ENCODE assay signal across 10 cellular contexts in genomic region chr14:68124885-68125731, GRCh38.
DNase-seq lines count a peak whose midpoint lies in the region; ATAC-seq and TF ChIP-seq lines count a peak whose summit lies in the region.
"Had no signal": no experiment of that assay in that cellular context is flagged by ENCODE, and none has a peak within 500 bp of the region (broad histone marks: within the 10 kb centered on the region; RNA-seq: fewer than 3 reads in every experiment).

No MANE protein-coding gene starts in this region.

- peaks cover 6% of the 10 kb centered on the region for H3K36me3 Mint-ChIP-seq in progenitor cell of endocrine pancreas (ENCODE audit: insufficient read depth)

- DNase-seq in GM04504 (ENCODE audit: low read depth) (peak; percentile 59), SJCRH30 (peak in 1 of 2 experiments; percentile 26), fibroblast of gingiva (ENCODE audit: low read depth) (peak; percentile 75), progenitor cell of endocrine pancreas (ENCODE audit: low spot score, unreplicated experiment) (no peak), NCI-H446 treated with DMSO at 0.1 percent for 48 hours (lab: John Stamatoyannopoulos, UW) (no peak), G401 (ENCODE audit: low spot score) (no peak), Right ventricle myocardium superior (no peak)
- no peak for DNase-seq in stimulated activated naive CD4-positive, alpha-beta T cell (lab: John Stamatoyannopoulos, UW)
- DNase-seq: DND-41; effector CD8-positive, alpha-beta T cell had no signal

- H3K27me3 ChIP-seq in SJCRH30: no peaks in the 10 kb centered on the region

- ATAC-seq in Right ventricle myocardium superior (ENCODE audit: poor library complexity): no peak

- no peak overlapping the region for H3K4me3 ChIP-seq in SJCRH30

- no peaks in the 10 kb centered on the region for H3K27me3 Mint-ChIP-seq in progenitor cell of endocrine pancreas

- H3K4me3 Mint-ChIP-seq in progenitor cell of endocrine pancreas (ENCODE audit: low read depth): no peak overlapping the region

- intact Hi-C loops in Right ventricle myocardium superior (cut with DNase I): no loop called here

- in situ Hi-C loops in G401 (cut with HindIII; ENCODE audit: low sequenced_read_pairs): no loop called here

- peaks cover 21% of the 10 kb centered on the region for H3K4me1 Mint-ChIP-seq in progenitor cell of endocrine pancreas (ENCODE audit: low read depth)

- no peaks in the 10 kb centered on the region for H3K36me3 ChIP-seq in SJCRH30

- peaks cover 20% of the 10 kb centered on the region for H3K4me1 ChIP-seq in SJCRH30

- peaks cover 14% of the 10 kb centered on the region for H3K9me3 Mint-ChIP-seq in progenitor cell of endocrine pancreas (ENCODE audit: low read depth)

- peak overlapping the region; percentile 33 for H3K27ac Mint-ChIP-seq in progenitor cell of endocrine pancreas

- TF ChIP-seq CTCF in progenitor cell of endocrine pancreas (IDR thresholded peaks at IDR 0.05; ENCODE audit: unreplicated experiment): no peak

- peak overlapping the region; percentile 16; the same call in 1 of the 2 replicates for H3K27ac ChIP-seq in SJCRH30

- peaks cover 5% of the 10 kb centered on the region; the same call in 1 of the 2 replicates for H3K9me3 ChIP-seq in SJCRH30 (replicated peaks)

Comparison
In these comparisons a context has a peak if more than half of its experiments do, and no peak if none do; other contexts are left out.
1. DNase-seq: peak in GM04504 (single experiment) and fibroblast of gingiva (single experiment); none in progenitor cell of endocrine pancreas (single experiment), stimulated activated naive CD4-positive, alpha-beta T cell (0 of 6), NCI-H446 treated with DMSO at 0.1 percent for 48 hours (single experiment), G401 (single experiment) and Right ventricle myocardium superior (single experiment).